In genomic region chr15:81291916-81292424, GRCh38 we compare ENCODE assay signal across 17 cellular contexts. TPM values are rescaled to one million over a fixed set of nuclear protein-coding genes. Genes with fewer than 3 reads are reported as not detected.
DNase-seq lines count a peak whose midpoint lies in the region; ATAC-seq and TF ChIP-seq lines count a peak whose summit lies in the region.
"Had no signal": no experiment of that assay in that cellular context is flagged by ENCODE, and none has a peak within 500 bp of the region (broad histone marks: within the 10 kb centered on the region; RNA-seq: fewer than 3 reads in every experiment).

No MANE protein-coding gene starts in this region.

- H3K4me3 Mint-ChIP-seq in activated naive CD4-positive, alpha-beta T cell treated with anti-CD3 and anti-CD28 coated beads, Interleukin-2, amount 50 U/mL, for 24 hours, result peak overlapping the region; percentile 95
- peak overlapping the region; percentile 100 for H3K4me3 Mint-ChIP-seq in T-helper 17 cell

- TF ChIP-seq CTCF in lower lobe of right lung (IDR thresholded peaks at IDR 0.05), result no peak

- DNase-seq in activated naive CD4-positive, alpha-beta T cell treated with anti-CD3 and anti-CD28 coated beads, Interleukin-2, amount 50 U/mL, for 16 hours, result no peak
- no peak for DNase-seq in T-helper 17 cell
- no peak for DNase-seq in lower lobe of right lung
- DNase-seq in left lobe of liver (ENCODE audit: low spot score), result no peak
- no peak for DNase-seq in cortex of kidney (lab: John Stamatoyannopoulos, UW)
- DNase-seq: DMS153, foreskin melanocyte, MV-4-11, NCI-H226 had no signal

- H3K9me3 Mint-ChIP-seq in activated naive CD4-positive, alpha-beta T cell treated with anti-CD3 and anti-CD28 coated beads, Interleukin-2, amount 50 U/mL, for 24 hours, result peaks cover 7% of the 10 kb centered on the region

- no peaks in the 10 kb centered on the region for H3K27me3 ChIP-seq in lower lobe of right lung (ENCODE audit: low read depth)
- H3K27me3 ChIP-seq: breast epithelium, SJSA1, suprapubic skin had no signal

- peak overlapping the region; percentile 3 for H3K4me3 ChIP-seq in lower lobe of right lung
- H3K4me3 ChIP-seq: breast epithelium, SJSA1, smooth muscle cell, suprapubic skin had no signal

- peaks cover 48% of the 10 kb centered on the region for H3K36me3 ChIP-seq in lower lobe of right lung
- H3K36me3 ChIP-seq: breast epithelium, SJSA1 had no signal

- H3K4me1 ChIP-seq in lower lobe of right lung, result peaks cover 37% of the 10 kb centered on the region
- H3K4me1 ChIP-seq: breast epithelium, SJSA1 had no signal

- H3K36me3 Mint-ChIP-seq in activated naive CD4-positive, alpha-beta T cell treated with anti-CD3 and anti-CD28 coated beads, Interleukin-2, amount 50 U/mL, for 24 hours, result peaks cover 6% of the 10 kb centered on the region
- peaks cover 5% of the 10 kb centered on the region for H3K36me3 Mint-ChIP-seq in T-helper 17 cell (ENCODE audit: low read depth)

- intact Hi-C loops in lower lobe of right lung (cut with DNase I), result no loop called here

- no peak for ATAC-seq in T-helper 17 cell
- no peak for ATAC-seq in lower lobe of right lung
- ATAC-seq in left lobe of liver, result no peak
- ATAC-seq in HG03108 (IDR thresholded peaks at IDR 0.05; ENCODE audit: unreplicated experiment), result no peak
- ATAC-seq in HG02981 (IDR thresholded peaks at IDR 0.05; ENCODE audit: unreplicated experiment), result no peak

- H3K4me1 Mint-ChIP-seq in activated naive CD4-positive, alpha-beta T cell treated with anti-CD3 and anti-CD28 coated beads, Interleukin-2, amount 50 U/mL, for 24 hours, result peaks cover 96% of the 10 kb centered on the region
- peaks cover 69% of the 10 kb centered on the region for H3K4me1 Mint-ChIP-seq in T-helper 17 cell

- peak overlapping the region; percentile 89 for H3K27ac Mint-ChIP-seq in activated naive CD4-positive, alpha-beta T cell treated with anti-CD3 and anti-CD28 coated beads, Interleukin-2, amount 50 U/mL, for 24 hours
- H3K27ac Mint-ChIP-seq in T-helper 17 cell, result peak overlapping the region; percentile 83

- H3K27ac ChIP-seq in lower lobe of right lung, result peak overlapping the region; percentile 77
- H3K27ac ChIP-seq: breast epithelium, SJSA1, suprapubic skin, VCaP had no signal

- H3K27me3 Mint-ChIP-seq in activated naive CD4-positive, alpha-beta T cell treated with anti-CD3 and anti-CD28 coated beads, Interleukin-2, amount 50 U/mL, for 24 hours, result no peaks in the 10 kb centered on the region
- H3K27me3 Mint-ChIP-seq in T-helper 17 cell, result no peaks in the 10 kb centered on the region

- H3K9me3 ChIP-seq in T-helper 17 cell (ENCODE audit: control insufficient read depth, low read length, poor library complexity, severe bottlenecking) (no peaks in the 10 kb centered on the region), lower lobe of right lung (no peaks in the 10 kb centered on the region)
- H3K9me3 ChIP-seq: breast epithelium, SJSA1, suprapubic skin had no signal

RNA-seq across cellular contexts. Expression of gene STARD5, which starts 32.0 kb away (rescaled TPM):
- 1 to 10 TPM; 4.3 to 4.6 TPM for total RNA-seq in T-helper 17 cell
- 5.2 TPM for total RNA-seq in lower lobe of right lung
- total RNA-seq in left lobe of liver, result 17.8 TPM
